ENCODE assay signal across 2 cellular contexts in genomic region chr9:116452227-116452626, GRCh38.
TF ChIP-seq lines count a peak whose summit lies in the region.

No MANE protein-coding gene starts in this region.

TF ChIP-seq in GM12878, 131 proteins besides CTCF, POLR2A, EP300 and RAD21:
- TF ChIP-seq RUNX3 (IDR thresholded peaks at IDR 0.05; ENCODE audit: low read length) (peak; percentile 58), PKNOX1 (IDR thresholded peaks at IDR 0.05) (peak; percentile 84), POU2F2 (IDR thresholded peaks at IDR 0.05; ENCODE audit: borderline replicate concordance, low read depth, low read length) (no peak), TAF1 (IDR thresholded peaks at IDR 0.05; ENCODE audit: borderline replicate concordance, low read depth, low read length) (no peak)
- TF ChIP-seq, protein P1, sequence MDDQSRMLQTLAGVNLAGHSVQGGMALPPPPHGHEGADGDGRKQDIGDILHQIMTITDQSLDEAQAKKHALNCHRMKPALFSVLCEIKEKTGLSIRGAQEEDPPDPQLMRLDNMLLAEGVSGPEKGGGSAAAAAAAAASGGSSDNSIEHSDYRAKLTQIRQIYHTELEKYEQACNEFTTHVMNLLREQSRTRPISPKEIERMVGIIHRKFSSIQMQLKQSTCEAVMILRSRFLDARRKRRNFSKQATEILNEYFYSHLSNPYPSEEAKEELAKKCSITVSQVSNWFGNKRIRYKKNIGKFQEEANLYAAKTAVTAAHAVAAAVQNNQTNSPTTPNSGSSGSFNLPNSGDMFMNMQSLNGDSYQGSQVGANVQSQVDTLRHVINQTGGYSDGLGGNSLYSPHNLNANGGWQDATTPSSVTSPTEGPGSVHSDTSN (IDR thresholded peaks at IDR 0.05; ENCODE audit: insufficient replicate concordance, low read depth, low read length), result peak; percentile 31
- TF ChIP-seq, protein P2, sequence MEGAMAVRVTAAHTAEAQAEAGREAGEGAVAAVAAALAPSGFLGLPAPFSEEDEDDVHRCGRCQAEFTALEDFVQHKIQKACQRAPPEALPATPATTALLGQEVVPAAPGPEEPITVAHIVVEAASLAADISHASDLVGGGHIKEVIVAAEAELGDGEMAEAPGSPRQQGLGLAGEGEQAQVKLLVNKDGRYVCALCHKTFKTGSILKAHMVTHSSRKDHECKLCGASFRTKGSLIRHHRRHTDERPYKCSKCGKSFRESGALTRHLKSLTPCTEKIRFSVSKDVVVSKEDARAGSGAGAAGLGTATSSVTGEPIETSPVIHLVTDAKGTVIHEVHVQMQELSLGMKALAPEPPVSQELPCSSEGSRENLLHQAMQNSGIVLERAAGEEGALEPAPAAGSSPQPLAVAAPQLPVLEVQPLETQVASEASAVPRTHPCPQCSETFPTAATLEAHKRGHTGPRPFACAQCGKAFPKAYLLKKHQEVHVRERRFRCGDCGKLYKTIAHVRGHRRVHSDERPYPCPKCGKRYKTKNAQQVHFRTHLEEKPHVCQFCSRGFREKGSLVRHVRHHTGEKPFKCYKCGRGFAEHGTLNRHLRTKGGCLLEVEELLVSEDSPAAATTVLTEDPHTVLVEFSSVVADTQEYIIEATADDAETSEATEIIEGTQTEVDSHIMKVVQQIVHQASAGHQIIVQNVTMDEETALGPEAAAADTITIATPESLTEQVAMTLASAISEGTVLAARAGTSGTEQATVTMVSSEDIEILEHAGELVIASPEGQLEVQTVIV (IDR thresholded peaks at IDR 0.05; ENCODE audit: borderline replicate concordance, partially characterized antibody), result no peak

TF ChIP-seq in K562, 482 proteins besides CTCF, POLR2A, EP300 and RAD21:
- TF ChIP-seq SP1 (CRISPR knock-in tag; IDR thresholded peaks at IDR 0.05) (no peak), PKNOX1 (IDR thresholded peaks at IDR 0.05) (peak; percentile 50)
